ENCODE assay signal across 7 cellular contexts in the genomic region with DNA sequence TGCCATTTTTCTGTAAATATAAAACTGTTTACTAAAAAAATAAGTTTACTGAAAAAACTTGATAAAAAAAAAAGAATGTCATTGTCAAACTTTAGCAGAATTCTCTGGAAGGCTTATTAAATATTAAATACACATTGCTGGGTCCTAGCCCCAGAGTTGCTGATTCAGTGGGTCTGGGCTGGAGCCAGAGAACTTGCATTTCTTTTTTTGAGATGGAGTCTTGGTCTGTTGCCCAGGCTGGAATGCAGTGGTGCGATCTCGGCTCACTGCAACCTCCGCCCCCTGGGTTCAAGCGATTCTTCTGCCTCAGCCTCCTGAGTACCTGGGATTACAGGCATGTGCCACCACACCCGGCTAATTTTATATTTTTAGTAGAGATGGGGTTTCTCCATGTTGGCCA. TPM values are rescaled to one million over a fixed set of nuclear protein-coding genes. Genes with fewer than 3 reads are reported as not detected.
DNase-seq lines count a peak whose midpoint lies in the region; ATAC-seq and TF ChIP-seq lines count a peak whose summit lies in the region.
"Not testable (repeated sequence)": the region's sequence is repeated elsewhere in the genome, so short reads cannot be mapped to it uniquely, and the experiment has no call there.

No MANE protein-coding gene starts in this region.

- H3K36me3 ChIP-seq in MG63; left lung; parathyroid adenoma (ENCODE audit: control insufficient read depth, insufficient read depth, low read length): not testable (repeated sequence)

- H3K27me3 ChIP-seq in MG63; left lung; parathyroid adenoma (ENCODE audit: control insufficient read depth, insufficient read depth, low read length): not testable (repeated sequence)

- intact Hi-C loops in left lung (cut with DNase I): not testable (repeated sequence)

- peak overlapping the region; percentile 4 for H2AFZ ChIP-seq in parathyroid adenoma

- not testable (repeated sequence) for H3K9ac ChIP-seq in parathyroid adenoma

- not testable (repeated sequence) for TF ChIP-seq CTCF in choroid plexus epithelial cell (conservative IDR thresholded peaks at IDR 0.05; ENCODE audit: low read depth, low read length); left lung (IDR thresholded peaks at IDR 0.05); parathyroid adenoma (IDR thresholded peaks at IDR 0.05)

- H3K79me2 ChIP-seq in parathyroid adenoma: not testable (repeated sequence)

- ATAC-seq in left lung: peak; percentile 31

- H3K4me3 ChIP-seq in MG63; choroid plexus epithelial cell (ENCODE audit: low read depth, low read length); left lung; parathyroid adenoma (ENCODE audit: low read depth, low read length): not testable (repeated sequence)

- H3K4me1 ChIP-seq in left lung, parathyroid adenoma: not testable (repeated sequence)

- H3K9me3 ChIP-seq in MG63; left lung; parathyroid adenoma (ENCODE audit: control insufficient read depth, low read length): not testable (repeated sequence)

- not testable (repeated sequence) for H3K4me2 ChIP-seq in parathyroid adenoma (ENCODE audit: low read length)

- not testable (repeated sequence) for H3K27ac ChIP-seq in left lung, parathyroid adenoma

- DNase-seq in EH (ENCODE audit: low read depth) (peak; percentile 20), MG63 (peak; percentile 20), astrocyte of the hippocampus (ENCODE audit: low read depth, low spot score) (peak; percentile 31), choroid plexus epithelial cell (ENCODE audit: low read depth) (peak; percentile 18), fibroblast of peridontal ligament (ENCODE audit: extremely low read depth) (peak; percentile 9)
- DNase-seq in left lung: not testable (repeated sequence)

RNA-seq across cellular contexts. Expression of gene METTL16, which starts 25.9 kb away (rescaled TPM):
- total RNA-seq in MG63 (2014; rRNA removed; shearing (Covaris generic); ENCODE audit: low replicate concordance): 21.3 and 47.7 TPM in 2 replicates
- 10 to 100 TPM; 25.1 to 30.6 TPM for total RNA-seq in left lung

RNA-seq across cellular contexts. Expression of gene PAFAH1B1, which starts 55.9 kb away (rescaled TPM):
- 66.4 and 179 TPM in 2 replicates for total RNA-seq in MG63 (2014; rRNA removed; shearing (Covaris generic); ENCODE audit: low replicate concordance)
- total RNA-seq in left lung: 100 to 1,000 TPM; 135 to 136 TPM
